Comparison of ENCODE assay signal across 33 cellular contexts in genomic region chr7:40623863-40624262, GRCh38.
"Had no signal": no experiment of that assay in that cellular context is flagged by ENCODE, and none has a peak within 500 bp of the region (broad histone marks: within the 10 kb centered on the region; RNA-seq: fewer than 3 reads in every experiment).

No MANE protein-coding gene starts in this region.

- H3K4me3 ChIP-seq: ascending aorta, cardiac muscle cell, MG63, SJSA1 had no signal

- H3K27ac ChIP-seq: ascending aorta, cardiac muscle cell, SJSA1 had no signal

- ATAC-seq: activated CD8-positive, alpha-beta T cell treated with anti-CD3 and anti-CD28 coated beads for 36 hours; activated T-cell treated with anti-CD3 and anti-CD28 coated beads, Interleukin-2, amount 50 U/mL, for 72 hours; activated T-helper 17 cell treated with anti-CD3 and anti-CD28 coated beads, Interleukin-2, amount 50 U/mL, for 72 hours; Panc1 had no signal

- DNase-seq: activated CD4-positive, alpha-beta T cell treated with anti-CD3 and anti-CD28 coated beads, Interleukin-2, amount 10 ng/mL, durations not matched to agents 24 days and 14 days; activated CD4-positive, alpha-beta T cell treated with anti-CD3 and anti-CD28 coated beads, Interleukin-2, amount 50 U/mL, for 4 hours; activated CD8-positive, alpha-beta T cell treated with anti-CD3 and anti-CD28 coated beads for 36 hours; activated effector memory CD4-positive, alpha-beta T cell treated with anti-CD3 and anti-CD28 coated beads, Interleukin-2, amount 50 U/mL, for 16 hours; activated naive CD4-positive, alpha-beta T cell; activated naive CD4-positive, alpha-beta T cell treated with anti-CD3 and anti-CD28 coated beads, Interleukin-2, amount 50 U/mL, for 16 hours; activated naive CD8-positive, alpha-beta T cell treated with anti-CD3 and anti-CD28 coated beads for 36 hours; activated T-cell treated with anti-CD3 and anti-CD28 coated beads, Interleukin-2, amount 50 U/mL, for 1 hour; activated T-cell treated with anti-CD3 and anti-CD28 coated beads, Interleukin-2, amount 50 U/mL, for 72 hours; amygdala; Kasumi-1; KG1; MG63; NCI-H1048; NCI-H1105 treated with DMSO at 0.1 percent for 48 hours; NCI-H1436; NCI-H1694; NCI-H1930; NCI-H2081 treated with DMSO at 0.1 percent for 48 hours; NCI-H226; NCI-H446 treated with DMSO at 0.1 percent for 48 hours; NCI-H524; NCI-H69; SHP77; SW 1271; T-helper 1 cell; T-helper 2 cell; T-helper 9 cell had no signal

- H3K36me3 ChIP-seq: ascending aorta, cardiac muscle cell, MG63, SJSA1 had no signal

- H3K4me1 ChIP-seq: SJSA1 had no signal

- H3K27me3 ChIP-seq: ascending aorta, cardiac muscle cell, MG63, SJSA1 had no signal

- H3K9me3 ChIP-seq: ascending aorta, MG63, SJSA1 had no signal
